In the genomic region with DNA sequence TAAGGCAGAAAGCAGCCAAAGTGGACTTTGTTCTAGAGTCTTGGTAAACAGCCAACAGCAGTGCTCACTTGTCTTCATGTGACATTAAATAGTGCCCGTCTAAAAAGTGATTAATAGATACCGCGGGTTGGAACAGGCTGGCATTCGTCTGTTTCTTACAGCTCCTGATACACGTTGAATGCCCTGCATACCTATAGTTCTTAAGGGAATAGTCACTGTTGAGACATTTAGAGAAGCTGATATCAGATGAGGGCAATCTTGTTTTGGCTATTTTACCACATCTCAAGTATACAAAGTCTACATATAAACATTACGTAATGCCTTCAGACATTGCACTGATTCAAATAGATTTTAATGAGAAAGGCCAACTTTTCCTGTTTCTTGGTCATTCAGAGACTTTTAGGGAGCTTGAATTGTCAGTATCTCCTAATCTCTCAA, we compare ENCODE assay signal across 13 cellular contexts.
DNase-seq lines count a peak whose midpoint lies in the region; TF ChIP-seq lines count a peak whose summit lies in the region.
"Had no signal": no experiment of that assay in that cellular context is flagged by ENCODE, and none has a peak within 500 bp of the region (broad histone marks: within the 10 kb centered on the region; RNA-seq: fewer than 3 reads in every experiment).

No MANE protein-coding gene starts in this region.

- peaks cover 42% of the 10 kb centered on the region for H3K4me1 Mint-ChIP-seq in endothelial cell (ENCODE audit: unreplicated experiment)

- no peak overlapping the region for H4K5ac ChIP-seq in mesendoderm (ENCODE audit: low read length)

- TF ChIP-seq CTCF in endothelial cell (IDR thresholded peaks at IDR 0.05; ENCODE audit: unreplicated experiment), result no peak

- no peaks in the 10 kb centered on the region for H3K79me1 ChIP-seq in mesendoderm (ENCODE audit: low read length)

- H3K56ac ChIP-seq in mesendoderm (ENCODE audit: low read length), result no peak overlapping the region

- H3K79me2 ChIP-seq in mesendoderm (ENCODE audit: control insufficient read depth, insufficient read depth, low read length), result no peaks in the 10 kb centered on the region

- H3K4ac ChIP-seq in mesendoderm (ENCODE audit: low read depth, low read length), result peak overlapping the region; percentile 16

- H2AK5ac ChIP-seq in mesendoderm (ENCODE audit: low read length), result no peak overlapping the region

- no CpG with 5 or more reads among the region's 6 CpGs for WGBS in mesendoderm (ENCODE audit: extremely low coverage, insufficient coverage, low lambda C conversion rate)

- no peak overlapping the region for H3K27ac ChIP-seq in mesendoderm (ENCODE audit: low read depth, low read length)
- H3K27ac ChIP-seq: C4-2B, colonic mucosa, sigmoid colon had no signal

- H3K4me3 ChIP-seq in mesendoderm (ENCODE audit: low read length), result no peak overlapping the region
- H3K4me3 ChIP-seq: colonic mucosa, sigmoid colon had no signal

- H4K8ac ChIP-seq in mesendoderm (ENCODE audit: low read depth, low read length), result no peak overlapping the region

- H3K4me1 ChIP-seq in mesendoderm (ENCODE audit: control insufficient read depth, low read depth, low read length), result peaks cover 7% of the 10 kb centered on the region

- H2BK120ac ChIP-seq in mesendoderm (ENCODE audit: low read depth, low read length), result no peak overlapping the region

- H3K27ac Mint-ChIP-seq in endothelial cell (ENCODE audit: unreplicated experiment), result peak overlapping the region; percentile 96
- H3K27ac Mint-ChIP-seq: T-helper 1 cell treated with Interleukin-12 subunit alpha and Interleukin-12 subunit beta and Interleukin-4 antibody, amounts not matched to agents 30 μg/mL and 1 μg/mL, for 36 hours had no signal

- no peak overlapping the region for H3K18ac ChIP-seq in mesendoderm (ENCODE audit: low read length)

- DNase-seq in AG08395 (ENCODE audit: low spot score), result peak; percentile 37
- peak; percentile 57 for DNase-seq in LoVo (ENCODE audit: low spot score)
- DNase-seq in endothelial cell (ENCODE audit: low spot score), result no peak
- peak; percentile 93 for DNase-seq in mesendoderm
- no peak for DNase-seq in NCI-H526 treated with DMSO at 0.1 percent for 48 hours (lab: John Stamatoyannopoulos, UW)
- DNase-seq in NCI-H1436 (lab: John Stamatoyannopoulos, UW), result no peak
- no peak for DNase-seq in NCI-H345 treated with DMSO at 0.1 percent for 48 hours (lab: John Stamatoyannopoulos, UW; ENCODE audit: unreplicated experiment)
- DNase-seq in NCI-H82 (lab: John Stamatoyannopoulos, UW), result no peak
- DNase-seq: activated T-cell treated with anti-CD3 and anti-CD28 coated beads for 4 hours, colonic mucosa, sigmoid colon had no signal

- no peak overlapping the region for H2BK15ac ChIP-seq in mesendoderm (replicated peaks; ENCODE audit: low read depth)

- no peak overlapping the region for H2BK5ac ChIP-seq in mesendoderm (ENCODE audit: low read length)

- no peaks in the 10 kb centered on the region for H3K27me3 Mint-ChIP-seq in endothelial cell (ENCODE audit: unreplicated experiment)

- H3K23ac ChIP-seq in mesendoderm (ENCODE audit: low read length), result no peak overlapping the region

- H3K36me3 Mint-ChIP-seq in endothelial cell (ENCODE audit: low read depth, unreplicated experiment), result no peaks in the 10 kb centered on the region

- no peaks in the 10 kb centered on the region for H3K9me3 Mint-ChIP-seq in endothelial cell (ENCODE audit: unreplicated experiment)

- H3K27me3 ChIP-seq in mesendoderm (ENCODE audit: insufficient read depth, low read length, poor library complexity), result no peaks in the 10 kb centered on the region
- H3K27me3 ChIP-seq: colonic mucosa, sigmoid colon had no signal

- no peak overlapping the region for H3K4me2 ChIP-seq in mesendoderm (ENCODE audit: low read length)

- no peak overlapping the region for H3K4me3 Mint-ChIP-seq in endothelial cell (ENCODE audit: unreplicated experiment)
- H3K4me3 Mint-ChIP-seq: T-helper 1 cell treated with Interleukin-12 subunit alpha and Interleukin-12 subunit beta and Interleukin-4 antibody, amounts not matched to agents 30 μg/mL and 1 μg/mL, for 36 hours had no signal

- H3K36me3 ChIP-seq in mesendoderm (ENCODE audit: control insufficient read depth, insufficient read depth, low read length), result no peaks in the 10 kb centered on the region
- H3K36me3 ChIP-seq: colonic mucosa, sigmoid colon had no signal

- H3K9ac ChIP-seq in mesendoderm (ENCODE audit: low read length), result no peak overlapping the region

Comparison
In these comparisons a context has a peak if more than half of its experiments do, and no peak if none do; other contexts are left out.
1. DNase-seq: peak in AG08395 (single experiment), LoVo (single experiment) and mesendoderm (single experiment); none in endothelial cell (single experiment), NCI-H526 treated with DMSO at 0.1 percent for 48 hours (single experiment), NCI-H1436 (single experiment), NCI-H345 treated with DMSO at 0.1 percent for 48 hours (single experiment) and NCI-H82 (single experiment).